8 cellular contexts compared by ENCODE assay signal in the genomic region with DNA sequence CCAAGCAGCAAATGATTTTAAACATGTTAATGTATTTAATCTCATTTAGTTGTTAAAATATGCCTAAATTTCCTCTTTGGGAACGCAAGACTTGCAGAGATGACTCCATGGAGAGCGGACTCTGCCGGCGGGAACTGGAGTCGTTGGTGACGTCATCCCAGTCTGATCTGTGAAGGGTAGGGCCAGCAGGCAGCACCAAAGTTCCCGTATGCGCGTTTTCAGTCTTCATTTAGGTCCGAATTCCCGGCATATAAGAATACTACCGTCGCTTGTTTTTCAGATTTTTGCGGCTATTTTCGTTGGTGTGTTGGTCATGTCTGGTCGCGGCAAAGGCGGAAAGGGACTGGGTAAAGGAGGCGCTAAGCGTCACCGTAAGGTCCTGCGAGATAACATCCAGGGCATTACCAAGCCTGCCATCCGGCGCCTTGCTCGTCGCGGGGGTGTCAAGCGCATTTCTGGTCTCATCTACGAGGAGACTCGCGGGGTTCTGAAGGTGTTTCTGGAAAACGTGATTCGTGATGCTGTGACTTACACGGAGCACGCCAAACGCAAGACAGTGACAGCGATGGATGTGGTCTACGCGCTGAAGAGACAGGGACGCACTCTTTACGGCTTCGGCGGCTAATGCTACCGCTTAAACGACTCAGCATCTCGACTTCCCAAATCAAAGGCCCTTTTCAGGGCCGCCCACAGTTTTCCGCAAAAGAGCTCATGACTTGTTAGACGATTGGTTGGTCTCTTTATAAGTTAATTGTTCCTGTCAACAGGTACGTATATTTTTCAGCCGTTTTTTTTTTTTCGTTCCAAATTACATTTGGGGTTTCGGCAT.
DNase-seq lines count a peak whose midpoint lies in the region; ATAC-seq, FAIRE-seq and TF ChIP-seq lines count a peak whose summit lies in the region.

No MANE protein-coding gene starts in this region.

- H3K27ac ChIP-seq in keratinocyte (ENCODE audit: control insufficient read depth, insufficient read depth, low read length): peak overlapping the region; percentile 91

- H3K27me3 ChIP-seq in keratinocyte (ENCODE audit: control insufficient read depth, extremely low read depth, insufficient read depth, low read length): no peaks in the 10 kb centered on the region

- no peaks in the 10 kb centered on the region for H4K20me1 ChIP-seq in keratinocyte (ENCODE audit: control insufficient read depth, extremely low read depth, insufficient read depth, low read length)

- no peaks in the 10 kb centered on the region for H3K9me1 ChIP-seq in keratinocyte (ENCODE audit: control insufficient read depth, extremely low read depth, insufficient read depth, low read length)

- no peaks in the 10 kb centered on the region for H3K9me3 Mint-ChIP-seq in activated B cell treated with CpG ODN at 0.5 μM for 24 hours

- peak overlapping the region; percentile 84 for H3K4me2 ChIP-seq in keratinocyte (ENCODE audit: control insufficient read depth, extremely low read depth, insufficient read depth, low read depth, low read length)

- in situ Hi-C loops in ACHN (cut with HindIII; ENCODE audit: low pct_ligation_motif_present, low pct_unique_long_range_greater_than_20kb, low sequenced_read_pairs): no loop called here

- no peaks in the 10 kb centered on the region for H3K79me2 ChIP-seq in keratinocyte (ENCODE audit: control insufficient read depth, insufficient read depth, low read length)

- H3K4me1 ChIP-seq in keratinocyte (ENCODE audit: control insufficient read depth, extremely low read depth, insufficient read depth, low read length): peaks cover 18% of the 10 kb centered on the region

- POLR2A ChIA-PET in activated B cell treated with CpG ODN at 0.5 μM for 24 hours (lab: Charles Lee): interaction anchor here (0.5 to 8.0 kb wide), 41 partner anchors 9 to 1670 kb away, joined by 3 to 299 read pairs (median 6); a partner anchor contains a TSS

- peak overlapping the region; percentile 76 for H2AFZ ChIP-seq in keratinocyte (ENCODE audit: control insufficient read depth, low read length)

- H3K4me1 Mint-ChIP-seq in activated B cell treated with CpG ODN at 0.5 μM for 24 hours: peaks cover 30% of the 10 kb centered on the region

- peak overlapping the region; percentile 92 for H3K9ac ChIP-seq in keratinocyte (ENCODE audit: control insufficient read depth, extremely low read depth, insufficient read depth, low read length)

- no peak overlapping the region for H3K4me3 Mint-ChIP-seq in activated B cell treated with CpG ODN at 0.5 μM for 24 hours

- peaks cover 2% of the 10 kb centered on the region for H3K27me3 Mint-ChIP-seq in activated B cell treated with CpG ODN at 0.5 μM for 24 hours

- TF ChIP-seq CTCF in activated B cell treated with CpG ODN at 0.5 μM for 24 hours (IDR thresholded peaks at IDR 0.05) (no peak), keratinocyte (optimal IDR thresholded peaks at IDR 0.05 in 1 of 3, IDR thresholded peaks at IDR 0.05 in 1 of 3, conservative IDR thresholded peaks at IDR 0.05 in 1 of 3; ENCODE audit: extremely low read depth in 1 of 3, insufficient read depth in 2 of 3, low read length in 3 of 3) (peak; percentile 5 to 44 (median 35))

- no peaks in the 10 kb centered on the region for H3K9me3 ChIP-seq in keratinocyte (ENCODE audit: control insufficient read depth, low read depth, low read length)

- H3K4me3 ChIP-seq in keratinocyte (ENCODE audit: control insufficient read depth in 2 of 3, extremely low read depth in 1 of 3, insufficient read depth in 2 of 3, low read depth in 1 of 3, low read length in 3 of 3): peak overlapping the region; percentile 49 to 82 (median 81)

- no peak for FAIRE-seq in keratinocyte (lab: Jason Lieb, UNC)

- dilution Hi-C loops in keratinocyte (cut with MboI; ENCODE audit: extremely low pct_ligation_motif_present, low sequenced_read_pairs): no loop called here

- no peaks in the 10 kb centered on the region for H3K36me3 ChIP-seq in keratinocyte (ENCODE audit: control insufficient read depth in 2 of 2, extremely low read depth in 1 of 2, insufficient read depth in 2 of 2, low read length in 2 of 2)

- peaks cover 3% of the 10 kb centered on the region for H3K36me3 Mint-ChIP-seq in activated B cell treated with CpG ODN at 0.5 μM for 24 hours (ENCODE audit: low read depth)

- intact Hi-C loops in activated B cell treated with CpG ODN at 0.5 μM for 24 hours (cut with micrococcal nuclease): loop anchor here (1.0 to 2.0 kb wide), 7 partner anchors 8 to 81 kb away; a partner anchor contains a TSS

- peak; percentile 56 for ATAC-seq in GM18868 (IDR thresholded peaks at IDR 0.05; ENCODE audit: unreplicated experiment)
- ATAC-seq in HG03108 (IDR thresholded peaks at IDR 0.05; ENCODE audit: unreplicated experiment): peak; percentile 40
- peak; percentile 59 for ATAC-seq in activated B cell treated with CpG ODN at 0.5 μM for 24 hours (ENCODE audit: low read depth)

- CTCF ChIA-PET in activated B cell treated with CpG ODN at 0.5 μM for 24 hours (lab: Charles Lee): interaction anchor here (1.1 to 1.3 kb wide), 2 partner anchors 11 to 139 kb away, joined by 4 to 7 read pairs; no protein-coding TSS in a partner anchor

- no peak overlapping the region for H3K27ac Mint-ChIP-seq in activated B cell treated with CpG ODN at 0.5 μM for 24 hours

- peak; percentile 97 for DNase-seq in ACHN
- DNase-seq in NCI-H2227 (lab: John Stamatoyannopoulos, UW; ENCODE audit: unreplicated experiment): peak; percentile 99
- DNase-seq in activated B cell treated with CpG ODN at 0.5 μM for 24 hours: peak; percentile 70
- DNase-seq in cerebellar cortex (ENCODE audit: low spot score): peak; percentile 99
- peak; percentile 97 for DNase-seq in keratinocyte (ENCODE audit: low read depth, low spot score)
- peak; percentile 78 to 92 (median 83) for DNase-seq in stimulated activated CD4-positive, alpha-beta T cell treated with anti-CD3 and anti-CD28 coated beads, Interleukin-12 subunit alpha, Interleukin-12 subunit beta, amount 100 ng/mL, for 48 hours (ENCODE audit: low read depth in 2 of 3, low spot score in 1 of 3)

Comparison
In these comparisons a context has a peak if more than half of its experiments do, and no peak if none do; other contexts are left out.
1. Peak in every context shown above with its lines: DNase-seq, ATAC-seq, H3K4me3 ChIP-seq and H3K27ac ChIP-seq.